Comparison of ENCODE assay signal across 2 cellular contexts in genomic region chr2:33588246-33588645, GRCh38.
TF ChIP-seq lines count a peak whose summit lies in the region.

No MANE protein-coding gene starts in this region.

TF ChIP-seq in GM23338, 12 proteins besides CTCF, POLR2A, EP300 and RAD21 (continued from another document):
- no peak for TF ChIP-seq ETS1 (IDR thresholded peaks at IDR 0.05)
- no peak for TF ChIP-seq EZH2phosphoT487 (IDR thresholded peaks at IDR 0.05; ENCODE audit: unreplicated experiment)
- no peak for TF ChIP-seq ZNF462 (CRISPR knock-in tag; IDR thresholded peaks at IDR 0.05)
- TF ChIP-seq JUNB (IDR thresholded peaks at IDR 0.05; ENCODE audit: unreplicated experiment) = no peak

TF ChIP-seq in GM12878, 131 proteins besides CTCF, POLR2A, EP300 and RAD21 (continued from another document):
- no peak for TF ChIP-seq TCF12 (IDR thresholded peaks at IDR 0.05; ENCODE audit: low read depth, low read length)
- no peak for TF ChIP-seq USF1 (IDR thresholded peaks at IDR 0.05; ENCODE audit: borderline replicate concordance, extremely low read length, insufficient read depth, low read depth, low read length)
- no peak for TF ChIP-seq ZNF207 (IDR thresholded peaks at IDR 0.05; ENCODE audit: borderline replicate concordance)
- TF ChIP-seq SMC3 (IDR thresholded peaks at IDR 0.05; ENCODE audit: borderline replicate concordance, low read length) = no peak
- no peak for TF ChIP-seq TCF3 (IDR thresholded peaks at IDR 0.05; ENCODE audit: borderline replicate concordance, insufficient read depth, low read depth, low read length)
- no peak for TF ChIP-seq BCL11A (IDR thresholded peaks at IDR 0.05; ENCODE audit: low read depth, low read length)
- no peak for TF ChIP-seq TCF7 (IDR thresholded peaks at IDR 0.05; ENCODE audit: borderline replicate concordance)
- no peak for TF ChIP-seq IRF3 (IDR thresholded peaks at IDR 0.05)
- TF ChIP-seq HDAC2 (IDR thresholded peaks at IDR 0.05) = no peak
- TF ChIP-seq RFX5 (IDR thresholded peaks at IDR 0.05; ENCODE audit: low read depth, low read length) = no peak
- TF ChIP-seq KAT2A (conservative IDR thresholded peaks at IDR 0.05; ENCODE audit: control insufficient read depth, low read depth, low read length) = no peak
- no peak for TF ChIP-seq IKZF2 (IDR thresholded peaks at IDR 0.05)
